Comparison of ENCODE assay signal across 13 cellular contexts in genomic region chr9:104879555-104880318, GRCh38. TPM values are rescaled to one million over a fixed set of nuclear protein-coding genes. Genes with fewer than 3 reads are reported as not detected.
DNase-seq lines count a peak whose midpoint lies in the region; ATAC-seq, FAIRE-seq and TF ChIP-seq lines count a peak whose summit lies in the region.
"Had no signal": no experiment of that assay in that cellular context is flagged by ENCODE, and none has a peak within 500 bp of the region (broad histone marks: within the 10 kb centered on the region; RNA-seq: fewer than 3 reads in every experiment).

No MANE protein-coding gene starts in this region.

- TF ChIP-seq CTCF in AG09319 (IDR thresholded peaks at IDR 0.05; ENCODE audit: low read depth, low read length) (no peak), bronchial epithelial cell (IDR thresholded peaks at IDR 0.05; ENCODE audit: insufficient read depth, low read length, severe bottlenecking) (no peak), heart right ventricle (IDR thresholded peaks at IDR 0.05) (no peak), psoas muscle (IDR thresholded peaks at IDR 0.05) (no peak)
- TF ChIP-seq CTCF in activated CD8-positive, alpha-beta T cell treated with anti-CD3 and anti-CD28 coated beads for 36 hours (IDR thresholded peaks at IDR 0.05) = no peak

- H3K9me3 Mint-ChIP-seq in activated CD8-positive, alpha-beta T cell treated with anti-CD3 and anti-CD28 coated beads for 36 hours = no peaks in the 10 kb centered on the region
- H3K9me3 Mint-ChIP-seq in activated T-helper 1 cell treated with anti-CD3 and anti-CD28 coated beads, Interleukin-12 subunit alpha, Interleukin-12 subunit beta, Interleukin-2, Interleukin-4 antibody, amounts not matched to agents 30 ng/mL and 10 ng/mL and 1 ng/mL, durations not matched to agents 14 hours and 24 hours and 36 hours = no peaks in the 10 kb centered on the region

- no peaks in the 10 kb centered on the region for H3K36me3 Mint-ChIP-seq in activated CD8-positive, alpha-beta T cell treated with anti-CD3 and anti-CD28 coated beads for 36 hours (ENCODE audit: low read depth)
- no peaks in the 10 kb centered on the region for H3K36me3 Mint-ChIP-seq in activated T-helper 1 cell treated with anti-CD3 and anti-CD28 coated beads, Interleukin-12 subunit alpha, Interleukin-12 subunit beta, Interleukin-2, Interleukin-4 antibody, amounts not matched to agents 30 ng/mL and 10 ng/mL and 1 ng/mL, durations not matched to agents 14 hours and 24 hours and 36 hours (ENCODE audit: low read depth)

- H3K4me3 Mint-ChIP-seq in activated CD8-positive, alpha-beta T cell treated with anti-CD3 and anti-CD28 coated beads for 36 hours = no peak overlapping the region
- H3K4me3 Mint-ChIP-seq in activated T-helper 1 cell treated with anti-CD3 and anti-CD28 coated beads, Interleukin-12 subunit alpha, Interleukin-12 subunit beta, Interleukin-2, Interleukin-4 antibody, amounts not matched to agents 30 ng/mL and 10 ng/mL and 1 ng/mL, durations not matched to agents 14 hours and 24 hours and 36 hours = no peak overlapping the region

- H3K4me1 Mint-ChIP-seq in activated CD8-positive, alpha-beta T cell treated with anti-CD3 and anti-CD28 coated beads for 36 hours (ENCODE audit: low read depth) = no peaks in the 10 kb centered on the region
- H3K4me1 Mint-ChIP-seq in activated T-helper 1 cell treated with anti-CD3 and anti-CD28 coated beads, Interleukin-12 subunit alpha, Interleukin-12 subunit beta, Interleukin-2, Interleukin-4 antibody, amounts not matched to agents 30 ng/mL and 10 ng/mL and 1 ng/mL, durations not matched to agents 14 hours and 24 hours and 36 hours (ENCODE audit: low read depth) = no peaks in the 10 kb centered on the region

- H3K4me1 ChIP-seq in heart right ventricle (peaks cover 0 to 33% (median 21%) of the 10 kb centered on the region in 9 donors), psoas muscle (peaks cover 11% of the 10 kb centered on the region)

- no peak overlapping the region for H3K27ac Mint-ChIP-seq in activated CD8-positive, alpha-beta T cell treated with anti-CD3 and anti-CD28 coated beads for 36 hours
- no peak overlapping the region for H3K27ac Mint-ChIP-seq in activated T-helper 1 cell treated with anti-CD3 and anti-CD28 coated beads, Interleukin-12 subunit alpha, Interleukin-12 subunit beta, Interleukin-2, Interleukin-4 antibody, amounts not matched to agents 30 ng/mL and 10 ng/mL and 1 ng/mL, durations not matched to agents 14 hours and 24 hours and 36 hours

- H3K27me3 ChIP-seq in bronchial epithelial cell (ENCODE audit: control insufficient read depth, insufficient read depth, low read length) = no peaks in the 10 kb centered on the region
- H3K27me3 ChIP-seq in heart right ventricle = no peaks in the 10 kb centered on the region
- H3K27me3 ChIP-seq in psoas muscle (ENCODE audit: insufficient read depth in 3 of 3, low read length in 2 of 3) = no peaks in the 10 kb centered on the region

- H3K9me3 ChIP-seq in heart right ventricle = no peaks in the 10 kb centered on the region
- H3K9me3 ChIP-seq in psoas muscle = no peaks in the 10 kb centered on the region

- H3K27ac ChIP-seq in heart right ventricle (peak overlapping the region in 9 of 10 donors; percentile 35 to 75 (median 54)), psoas muscle (peak overlapping the region; percentile 53)

- no peaks in the 10 kb centered on the region for H3K27me3 Mint-ChIP-seq in activated CD8-positive, alpha-beta T cell treated with anti-CD3 and anti-CD28 coated beads for 36 hours
- H3K27me3 Mint-ChIP-seq in activated T-helper 1 cell treated with anti-CD3 and anti-CD28 coated beads, Interleukin-12 subunit alpha, Interleukin-12 subunit beta, Interleukin-2, Interleukin-4 antibody, amounts not matched to agents 30 ng/mL and 10 ng/mL and 1 ng/mL, durations not matched to agents 14 hours and 24 hours and 36 hours (ENCODE audit: insufficient read depth) = no peaks in the 10 kb centered on the region

- POLR2A ChIA-PET in activated CD8-positive, alpha-beta T cell treated with anti-CD3 and anti-CD28 coated beads for 36 hours (lab: Charles Lee) = no interaction called here

- no peak for FAIRE-seq in bronchial epithelial cell (lab: Jason Lieb, UNC)
- FAIRE-seq: K562 had no signal

- WGBS in heart right ventricle, 2 donors = 57 to 59% methylated on average over 6 of the region's 6 CpGs
- 70 to 80% (median 74%) methylated on average over 6 of the region's 6 CpGs for WGBS in psoas muscle, 3 donors

- intact Hi-C loops in heart right ventricle (cut with DNase I) = loop anchor here in 1 of 10 donors (5.0 kb wide), 1 partner anchor 43 kb away; no protein-coding TSS in a partner anchor
- intact Hi-C loops in psoas muscle (cut with DNase I) = no loop called here
- intact Hi-C loops in activated CD8-positive, alpha-beta T cell treated with anti-CD3 and anti-CD28 coated beads for 36 hours (cut with micrococcal nuclease) = no loop called here
- intact Hi-C loops in activated T-helper 1 cell treated with anti-CD3 and anti-CD28 coated beads, Interleukin-12 subunit alpha, Interleukin-12 subunit beta, Interleukin-2, Interleukin-4 antibody, amounts not matched to agents 30 ng/mL and 10 ng/mL and 1 ng/mL, durations not matched to agents 14 hours and 24 hours and 36 hours (cut with micrococcal nuclease) = no loop called here

- peaks cover 2% of the 10 kb centered on the region for H3K36me3 ChIP-seq in bronchial epithelial cell (ENCODE audit: control insufficient read depth, insufficient read depth, low read length)
- peaks cover 0 to 96% (median 8%) of the 10 kb centered on the region in 9 donors for H3K36me3 ChIP-seq in heart right ventricle
- peaks cover 2 to 97% of the 10 kb centered on the region in 2 donors for H3K36me3 ChIP-seq in psoas muscle (ENCODE audit: insufficient read depth in 1 of 2, low read depth in 1 of 2)

- DNase-seq in AG09319 (ENCODE audit: extremely low read depth, low read depth) (peak; percentile 52), bronchial epithelial cell (ENCODE audit: low read depth) (peak; percentile 63), heart right ventricle (no peak), psoas muscle (no peak)
- no peak for DNase-seq in activated CD8-positive, alpha-beta T cell treated with anti-CD3 and anti-CD28 coated beads for 36 hours
- DNase-seq in activated CD4-positive, alpha-beta T cell treated with anti-CD3 and anti-CD28 coated beads, Interleukin-2, amount 50 U/mL, for 1 hour = no peak
- no peak for DNase-seq in activated T-helper 1 cell treated with anti-CD3 and anti-CD28 coated beads, Interleukin-12 subunit alpha, Interleukin-12 subunit beta, Interleukin-2, Interleukin-4 antibody, amounts not matched to agents 30 ng/mL and 10 ng/mL and 1 ng/mL, durations not matched to agents 14 hours and 24 hours and 36 hours (ENCODE audit: low spot score)
- DNase-seq: activated naive CD4-positive, alpha-beta T cell; AML-193; NCI-H2107 had no signal

- CTCF ChIA-PET in activated CD8-positive, alpha-beta T cell treated with anti-CD3 and anti-CD28 coated beads for 36 hours (lab: Charles Lee) = no interaction called here

- H3K4me3 ChIP-seq in bronchial epithelial cell (ENCODE audit: low read depth, low read length) (no peak overlapping the region), heart right ventricle (no peak overlapping the region), psoas muscle (no peak overlapping the region)
- H3K4me3 ChIP-seq: K562, smooth muscle cell had no signal

- ATAC-seq in heart right ventricle (peak in 5 of 8 donors; percentile 12 to 72 (median 56)), psoas muscle (peak in 1 of 4 donors; percentile 22), HG03432 (IDR thresholded peaks at IDR 0.05; ENCODE audit: unreplicated experiment) (no peak)
- ATAC-seq in activated CD8-positive, alpha-beta T cell treated with anti-CD3 and anti-CD28 coated beads for 36 hours = no peak
- ATAC-seq: K562 had no signal

RNA-seq across cellular contexts. Expression of gene ABCA1, which starts 48.2 kb away (rescaled TPM):
- total RNA-seq in bronchial epithelial cell (34.2 and 40.6 TPM in 2 replicates), heart right ventricle (10 to 100 TPM in 7 of 10 donors, 1 to 10 TPM in 3; 7.6 to 35.0 (median 13.8) TPM), psoas muscle (10 to 100 TPM in 2 of 4 donors, 1 to 10 TPM in 2; 8.2 to 26.1 (median 16.2) TPM)
- polyA plus RNA-seq in heart right ventricle (10 to 100 TPM in 1 of 2 donors, 1 to 10 TPM in 1; 1.3 to 10.2 TPM), psoas muscle (1 to 10 TPM; 1.9 to 6.3 (median 3.3) TPM)
- under 1 TPM; 0.20 to 0.38 TPM for total RNA-seq in activated CD8-positive, alpha-beta T cell treated with anti-CD3 and anti-CD28 coated beads for 36 hours
- 1.1 and 1.3 TPM in 2 replicates for total RNA-seq in activated T-helper 1 cell treated with anti-CD3 and anti-CD28 coated beads, Interleukin-12 subunit alpha, Interleukin-12 subunit beta, Interleukin-2, Interleukin-4 antibody, amounts not matched to agents 30 ng/mL and 10 ng/mL and 1 ng/mL, durations not matched to agents 14 hours and 24 hours and 36 hours

Comparison
In these comparisons a context has a peak if more than half of its experiments do, and no peak if none do; other contexts are left out.
1. DNase-seq: peak in AG09319 (single experiment) and bronchial epithelial cell (single experiment); none in heart right ventricle (0 of 2), psoas muscle (0 of 2), activated CD8-positive, alpha-beta T cell treated with anti-CD3 and anti-CD28 coated beads for 36 hours (single experiment), activated CD4-positive, alpha-beta T cell treated with anti-CD3 and anti-CD28 coated beads, Interleukin-2, amount 50 U/mL, for 1 hour (single experiment) and activated T-helper 1 cell treated with anti-CD3 and anti-CD28 coated beads, Interleukin-12 subunit alpha, Interleukin-12 subunit beta, Interleukin-2, Interleukin-4 antibody, amounts not matched to agents 30 ng/mL and 10 ng/mL and 1 ng/mL, durations not matched to agents 14 hours and 24 hours and 36 hours (single experiment).
2. ATAC-seq: peak in heart right ventricle (5 of 8); none in activated CD8-positive, alpha-beta T cell treated with anti-CD3 and anti-CD28 coated beads for 36 hours (single experiment) and HG03432 (single experiment).